In genomic region chr13:80802946-80803345, GRCh38 we compare ENCODE assay signal across 18 cellular contexts.
DNase-seq lines count a peak whose midpoint lies in the region; ATAC-seq and TF ChIP-seq lines count a peak whose summit lies in the region.
"Had no signal": no experiment of that assay in that cellular context is flagged by ENCODE, and none has a peak within 500 bp of the region (broad histone marks: within the 10 kb centered on the region; RNA-seq: fewer than 3 reads in every experiment).

No MANE protein-coding gene starts in this region.

- no peaks in the 10 kb centered on the region for H3K27me3 Mint-ChIP-seq in WTC11 (ENCODE audit: low read depth)
- H3K27me3 Mint-ChIP-seq in endodermal cell (ENCODE audit: insufficient read depth) = no peaks in the 10 kb centered on the region
- H3K27me3 Mint-ChIP-seq: CD4-positive, alpha-beta memory T cell had no signal

- H3K9me3 ChIP-seq in endodermal cell (ENCODE audit: control insufficient read depth, low read length) = no peaks in the 10 kb centered on the region
- H3K9me3 ChIP-seq: BLaER1 had no signal

- H3K9me3 Mint-ChIP-seq in WTC11 (no peaks in the 10 kb centered on the region), endodermal cell (no peaks in the 10 kb centered on the region)

- no peaks in the 10 kb centered on the region for H3K36me3 ChIP-seq in endodermal cell (ENCODE audit: control insufficient read depth, insufficient read depth, low read length)
- H3K36me3 ChIP-seq in mesendoderm (ENCODE audit: control insufficient read depth, insufficient read depth, low read length) = no peaks in the 10 kb centered on the region
- H3K36me3 ChIP-seq: BLaER1 had no signal

- H3K4me1 ChIP-seq in endodermal cell (ENCODE audit: control insufficient read depth, insufficient read depth, low read length) (no peaks in the 10 kb centered on the region), mesendoderm (ENCODE audit: control insufficient read depth, low read depth, low read length) (peaks cover 2% of the 10 kb centered on the region)
- H3K4me1 ChIP-seq: BLaER1 had no signal

- H2BK120ac ChIP-seq in mesendoderm (ENCODE audit: low read depth, low read length) = no peak overlapping the region

- POLR2A ChIA-PET in WTC11 (lab: Charles Lee) = no interaction called here

- no peak overlapping the region for H3K27ac Mint-ChIP-seq in WTC11
- peak overlapping the region; percentile 12 for H3K27ac Mint-ChIP-seq in endodermal cell
- H3K27ac Mint-ChIP-seq: CD14-positive monocyte; CD4-positive, alpha-beta memory T cell; HFFc6; IgD-negative memory B cell had no signal

- CTCF ChIA-PET in WTC11 (lab: Charles Lee) = no interaction called here

- H3K79me2 ChIP-seq in mesendoderm (ENCODE audit: control insufficient read depth, insufficient read depth, low read length) = no peaks in the 10 kb centered on the region

- no peak overlapping the region for H3K4me3 Mint-ChIP-seq in WTC11
- no peak overlapping the region for H3K4me3 Mint-ChIP-seq in endodermal cell
- H3K4me3 Mint-ChIP-seq: CD14-positive monocyte; CD4-positive, alpha-beta memory T cell; HFFc6; IgD-negative memory B cell had no signal

- H3K4me3 ChIP-seq in endodermal cell (ENCODE audit: low read length) (no peak overlapping the region), mesendoderm (ENCODE audit: low read length) (no peak overlapping the region)
- H3K4me3 ChIP-seq: BLaER1 had no signal

- H3K9ac ChIP-seq in endodermal cell (ENCODE audit: extremely low read depth, low read length, poor library complexity, severe bottlenecking) (no peak overlapping the region), mesendoderm (ENCODE audit: low read length) (no peak overlapping the region)
- H3K9ac ChIP-seq: BLaER1 had no signal

- ATAC-seq in WTC11 (peak; percentile 87), HG03457 (IDR thresholded peaks at IDR 0.05; ENCODE audit: unreplicated experiment) (no peak), GM21447 (IDR thresholded peaks at IDR 0.05; ENCODE audit: unreplicated experiment) (no peak), GM19452 (IDR thresholded peaks at IDR 0.05; ENCODE audit: unreplicated experiment) (no peak)
- ATAC-seq: HCT116 had no signal

- no peak overlapping the region for H3K56ac ChIP-seq in mesendoderm (ENCODE audit: low read length)

- no peak overlapping the region for H4K8ac ChIP-seq in mesendoderm (ENCODE audit: low read depth, low read length)

- H3K18ac ChIP-seq in mesendoderm (ENCODE audit: low read length) = no peak overlapping the region

- no peak overlapping the region for H3K4me2 ChIP-seq in mesendoderm (ENCODE audit: low read length)
- H3K4me2 ChIP-seq: BLaER1 had no signal

- no peaks in the 10 kb centered on the region for H3K79me1 ChIP-seq in mesendoderm (ENCODE audit: low read length)

- DNase-seq in D341Med (ENCODE audit: low spot score) (peak; percentile 5), WTC11 (ENCODE audit: low spot score) (peak; percentile 9), endodermal cell (peak; percentile 80), mesendoderm (peak; percentile 85), GOT3 (lab: John Stamatoyannopoulos, UW) (no peak)
- DNase-seq: 8988T; CD4-positive, alpha-beta memory T cell; DMS79 treated with DMSO at 0.1 percent for 48 hours; GF-D8; HFFc6; KG1 had no signal

- H4K5ac ChIP-seq in mesendoderm (ENCODE audit: low read length) = no peak overlapping the region

- 58 to 83% methylated on average over 1 to 2 of the region's 3 CpGs for WGBS in endodermal cell (ENCODE audit: insufficient coverage in 1 of 2, insufficient read length in 1 of 2), 2 experiments
- WGBS in mesendoderm (ENCODE audit: extremely low coverage, insufficient coverage, low lambda C conversion rate) = no CpG with 5 or more reads among the region's 3 CpGs

- no peak overlapping the region for H3K23ac ChIP-seq in mesendoderm (ENCODE audit: low read length)

- H3K4ac ChIP-seq in mesendoderm (ENCODE audit: low read depth, low read length) = no peak overlapping the region

- no peaks in the 10 kb centered on the region for H3K27me3 ChIP-seq in endodermal cell (ENCODE audit: control insufficient read depth, insufficient read depth, low read length, poor library complexity, severe bottlenecking)
- H3K27me3 ChIP-seq in mesendoderm (ENCODE audit: insufficient read depth, low read length, poor library complexity) = no peaks in the 10 kb centered on the region
- H3K27me3 ChIP-seq: BLaER1 had no signal

- TF ChIP-seq CTCF in WTC11 (IDR thresholded peaks at IDR 0.05) (no peak), endodermal cell (conservative IDR thresholded peaks at IDR 0.05) (no peak)

- no peak overlapping the region for H3K27ac ChIP-seq in endodermal cell (ENCODE audit: low read depth, low read length)
- no peak overlapping the region for H3K27ac ChIP-seq in mesendoderm (ENCODE audit: low read depth, low read length)
- H3K27ac ChIP-seq: BLaER1 had no signal

- H2BK5ac ChIP-seq in mesendoderm (ENCODE audit: low read length) = no peak overlapping the region

- no peaks in the 10 kb centered on the region for H3K4me1 Mint-ChIP-seq in WTC11
- peaks cover 7% of the 10 kb centered on the region for H3K4me1 Mint-ChIP-seq in endodermal cell
- H3K4me1 Mint-ChIP-seq: CD14-positive monocyte; CD4-positive, alpha-beta memory T cell; IgD-negative memory B cell had no signal

- H2AK5ac ChIP-seq in mesendoderm (ENCODE audit: low read length) = no peak overlapping the region

- no peaks in the 10 kb centered on the region for H3K36me3 Mint-ChIP-seq in WTC11
- no peaks in the 10 kb centered on the region for H3K36me3 Mint-ChIP-seq in endodermal cell (ENCODE audit: low read depth)
- H3K36me3 Mint-ChIP-seq: CD14-positive monocyte; CD4-positive, alpha-beta memory T cell had no signal

- H2BK15ac ChIP-seq in mesendoderm (replicated peaks; ENCODE audit: low read depth) = no peak overlapping the region

TF ChIP-seq in WTC11, 78 proteins besides CTCF, POLR2A, EP300 and RAD21 (continues in another document):
- TF ChIP-seq ZNF512 (CRISPR knock-in tag; IDR thresholded peaks at IDR 0.05; ENCODE audit: borderline replicate concordance) (no peak), GTF2I (CRISPR knock-in tag; conservative IDR thresholded peaks at IDR 0.05) (no peak), ERG (CRISPR knock-in tag; IDR thresholded peaks at IDR 0.05) (no peak), TCF7 (CRISPR knock-in tag; IDR thresholded peaks at IDR 0.05; ENCODE audit: low read depth) (no peak), ARID4B (CRISPR knock-in tag; IDR thresholded peaks at IDR 0.05; ENCODE audit: borderline replicate concordance) (no peak)
- TF ChIP-seq, protein P1, sequence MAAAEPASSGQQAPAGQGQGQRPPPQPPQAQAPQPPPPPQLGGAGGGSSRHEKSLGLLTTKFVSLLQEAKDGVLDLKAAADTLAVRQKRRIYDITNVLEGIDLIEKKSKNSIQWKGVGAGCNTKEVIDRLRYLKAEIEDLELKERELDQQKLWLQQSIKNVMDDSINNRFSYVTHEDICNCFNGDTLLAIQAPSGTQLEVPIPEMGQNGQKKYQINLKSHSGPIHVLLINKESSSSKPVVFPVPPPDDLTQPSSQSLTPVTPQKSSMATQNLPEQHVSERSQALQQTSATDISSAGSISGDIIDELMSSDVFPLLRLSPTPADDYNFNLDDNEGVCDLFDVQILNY (CRISPR knock-in tag; IDR thresholded peaks at IDR 0.05) = no peak
